In the genomic region with DNA sequence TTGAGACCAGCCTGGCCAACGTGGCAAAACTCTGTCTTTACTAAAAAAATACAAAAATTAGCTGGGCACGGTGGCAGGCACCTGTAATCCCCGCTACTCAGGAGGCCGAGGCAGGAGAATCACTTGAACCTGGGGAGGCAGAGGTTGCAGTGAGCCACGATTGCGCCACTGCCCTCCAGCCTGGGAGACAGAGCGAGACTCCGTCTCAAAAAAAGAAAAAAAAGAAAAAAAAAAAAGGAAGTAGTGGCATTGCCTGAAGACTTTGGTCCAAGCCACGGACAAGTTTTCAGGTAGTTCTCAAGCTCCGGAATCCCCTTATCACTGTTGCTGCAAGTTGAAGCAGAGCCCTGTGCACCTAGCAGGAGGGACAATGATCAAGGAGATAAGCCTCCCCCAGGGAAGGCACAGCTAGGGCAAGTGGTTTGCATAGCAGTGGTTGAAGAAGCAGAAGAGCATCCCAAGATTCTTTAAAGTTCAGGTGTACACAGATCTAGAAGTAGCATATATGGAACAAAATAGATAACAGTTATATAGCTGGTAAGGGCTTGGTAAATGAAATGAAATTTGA, we compare ENCODE assay signal across 20 cellular contexts.
"Had no signal": no experiment of that assay in that cellular context is flagged by ENCODE, and none has a peak within 500 bp of the region (broad histone marks: within the 10 kb centered on the region; RNA-seq: fewer than 3 reads in every experiment).

No MANE protein-coding gene starts in this region.

- H3K4me3 ChIP-seq: body of pancreas, cardiac muscle cell, left ventricle myocardium inferior, ovary, prostate gland, thoracic aorta, upper lobe of right lung had no signal

- H3K4me1 ChIP-seq: body of pancreas, foreskin keratinocyte, prostate gland, upper lobe of right lung had no signal

- ATAC-seq: activated CD4-positive, CD25-positive, alpha-beta regulatory T cell treated with anti-CD3 and anti-CD28 coated beads, Interleukin-2, amount 50 U/mL, for 24 hours; activated CD8-positive, alpha-beta memory T cell treated with anti-CD3 and anti-CD28 coated beads, Interleukin-2, amount 10 ng/mL, durations not matched to agents 7 days and 5 days; body of pancreas; foreskin keratinocyte; natural killer cell treated with Interleukin-12 subunit alpha and Interleukin-12 subunit beta and Interleukin-15 and Interleukin-18, amount 100 ng/mL, for 72 hours; upper lobe of right lung had no signal

- H3K9me3 ChIP-seq: body of pancreas, left ventricle myocardium inferior, ovary, prostate gland, thoracic aorta, upper lobe of right lung had no signal

- H3K27me3 ChIP-seq: body of pancreas, cardiac muscle cell, foreskin keratinocyte, ovary, upper lobe of right lung had no signal

- H3K27ac ChIP-seq: body of pancreas, cardiac muscle cell, foreskin keratinocyte, left ventricle myocardium inferior, ovary, prostate gland, thoracic aorta, upper lobe of right lung, VCaP had no signal

- DNase-seq: activated CD4-positive, alpha-beta T cell treated with anti-CD3 and anti-CD28 coated beads, Interleukin-2, amount 10 ng/mL, durations not matched to agents 24 days and 14 days; activated CD8-positive, alpha-beta memory T cell treated with anti-CD3 and anti-CD28 coated beads, Interleukin-2, amount 10 ng/mL, durations not matched to agents 7 days and 5 days; activated gamma-delta T cell; activated naive CD4-positive, alpha-beta T cell treated with anti-CD3 and anti-CD28 coated beads, Interleukin-2, amount 50 U/mL, for 16 hours; body of pancreas; effector CD8-positive, alpha-beta T cell; foreskin keratinocyte; left ventricle myocardium inferior; mammary epithelial cell; ovary; stimulated activated CD4-positive, alpha-beta T cell treated with anti-CD3 and anti-CD28 coated beads, Interleukin-4, amount 100 ng/mL, for 1 hour; stimulated activated naive CD4-positive, alpha-beta T cell treated with Interleukin-2 at 50 U/mL for 16 hours; T1000; upper lobe of right lung had no signal

- H3K36me3 ChIP-seq: cardiac muscle cell, left ventricle myocardium inferior, ovary, prostate gland, thoracic aorta, upper lobe of right lung had no signal
